18 cellular contexts compared by ENCODE assay signal in the genomic region with DNA sequence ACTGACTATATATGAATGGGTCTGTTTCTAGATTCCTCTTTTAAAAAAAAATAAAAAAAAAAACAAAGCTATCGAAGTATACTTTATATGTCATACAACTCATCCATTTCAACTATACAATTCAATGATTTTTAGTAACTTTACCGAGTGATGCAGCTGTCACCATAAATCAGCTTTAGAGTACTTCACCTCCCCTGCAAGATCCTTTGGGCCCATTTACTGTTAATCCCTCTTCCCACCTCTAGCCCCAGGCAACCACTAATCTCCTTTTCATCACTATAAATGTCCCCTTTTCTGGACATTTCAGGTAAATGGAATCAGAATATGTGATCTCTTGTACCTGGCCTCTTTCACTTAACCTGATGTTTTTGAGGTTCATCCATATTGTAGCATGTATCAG.
DNase-seq lines count a peak whose midpoint lies in the region; ATAC-seq and TF ChIP-seq lines count a peak whose summit lies in the region.
"Had no signal": no experiment of that assay in that cellular context is flagged by ENCODE, and none has a peak within 500 bp of the region (broad histone marks: within the 10 kb centered on the region; RNA-seq: fewer than 3 reads in every experiment).

No MANE protein-coding gene starts in this region.

- TF ChIP-seq CTCF in WERI-Rb-1 (IDR thresholded peaks at IDR 0.05; ENCODE audit: low read depth, low read length), result no peak

- H3K9me3 ChIP-seq in HAP-1, result no peaks in the 10 kb centered on the region
- H3K9me3 ChIP-seq in WERI-Rb-1 (ENCODE audit: severe bottlenecking), result no peaks in the 10 kb centered on the region

- H3K36me3 Mint-ChIP-seq in activated CD4-positive, alpha-beta memory T cell treated with anti-CD3 and anti-CD28 coated beads for 36 hours, result no peaks in the 10 kb centered on the region

- H3K4me3 ChIP-seq in HAP-1, result no peak overlapping the region
- no peak overlapping the region for H3K4me3 ChIP-seq in WERI-Rb-1 (ENCODE audit: low read depth, low read length)
- H3K4me3 ChIP-seq: GM23248 had no signal

- H3K4me1 Mint-ChIP-seq in activated CD4-positive, alpha-beta memory T cell treated with anti-CD3 and anti-CD28 coated beads for 36 hours (ENCODE audit: low read depth), result no peaks in the 10 kb centered on the region

- POLR2A ChIA-PET in HEK293T (lab: Yijun Ruan, JAX), result no interaction called here
- POLR2A ChIA-PET in activated CD4-positive, alpha-beta memory T cell treated with anti-CD3 and anti-CD28 coated beads for 36 hours (lab: Charles Lee), result interaction anchor here (0.7 kb wide), 1 partner anchor 17 kb away, joined by 3 read pairs; no protein-coding TSS in a partner anchor

- H3K36me3 ChIP-seq in HAP-1 (replicated peaks) (no peaks in the 10 kb centered on the region), WERI-Rb-1 (no peaks in the 10 kb centered on the region)

- no peak overlapping the region for H3K27ac ChIP-seq in WERI-Rb-1
- H3K27ac ChIP-seq: GM23248 had no signal

- no peak for ATAC-seq in Right ventricle myocardium inferior
- ATAC-seq in GM18498 (IDR thresholded peaks at IDR 0.05; ENCODE audit: unreplicated experiment), result no peak
- ATAC-seq: HCT116 had no signal

- H3K9me3 Mint-ChIP-seq in activated CD4-positive, alpha-beta memory T cell treated with anti-CD3 and anti-CD28 coated beads for 36 hours, result no peaks in the 10 kb centered on the region
- H3K9me3 Mint-ChIP-seq: CD4-positive, alpha-beta memory T cell had no signal

- in situ Hi-C loops in HAP-1 (cut with MboI; ENCODE audit: low sequenced_read_pairs), result no loop called here

- peaks cover 22% of the 10 kb centered on the region for H3K4me1 ChIP-seq in HAP-1

- DNase-seq in HAP-1 (ENCODE audit: low spot score in 2 of 2) (peak; percentile 60 to 67), HEK293T (ENCODE audit: extremely low spot score) (no peak), NCI-H524 treated with DMSO at 0.1 percent for 48 hours (lab: John Stamatoyannopoulos, UW) (peak; percentile 66), WERI-Rb-1 (peak; percentile 40), Right ventricle myocardium inferior (ENCODE audit: missing footprints) (no peak)
- DNase-seq in activated CD4-positive, alpha-beta memory T cell treated with anti-CD3 and anti-CD28 coated beads for 36 hours, result no peak
- DNase-seq in activated naive CD4-positive, alpha-beta T cell treated with anti-CD3 and anti-CD28 coated beads, Interleukin-2, amount 50 U/mL, for 16 hours, result no peak
- DNase-seq: C1 segment of cervical spinal cord; Calu3; CD4-positive, alpha-beta memory T cell; COR-L47; DMS53; DMS79 treated with DMSO at 0.1 percent for 48 hours; GF-D8; GM23248; H7 had no signal

- intact Hi-C loops in activated CD4-positive, alpha-beta memory T cell treated with anti-CD3 and anti-CD28 coated beads for 36 hours (cut with micrococcal nuclease), result no loop called here
- intact Hi-C loops in Right ventricle myocardium inferior (cut with DNase I), result no loop called here

- H3K27me3 ChIP-seq in HAP-1 (ENCODE audit: low read depth) (0 out of 2 replicates have a peak, but pooled peaks cover 3% of the 10 kb centered on the region), WERI-Rb-1 (ENCODE audit: insufficient read depth, low read depth, severe bottlenecking) (no peaks in the 10 kb centered on the region)

- no peaks in the 10 kb centered on the region for H3K27me3 Mint-ChIP-seq in activated CD4-positive, alpha-beta memory T cell treated with anti-CD3 and anti-CD28 coated beads for 36 hours
- H3K27me3 Mint-ChIP-seq: CD4-positive, alpha-beta memory T cell had no signal

- H3K27ac Mint-ChIP-seq in activated CD4-positive, alpha-beta memory T cell treated with anti-CD3 and anti-CD28 coated beads for 36 hours, result no peak overlapping the region

- CTCF ChIA-PET in HEK293T (lab: Yijun Ruan, JAX), result interaction anchor here (0.7 kb wide), 1 partner anchor 106 kb away, joined by 6 read pairs; no protein-coding TSS in a partner anchor
- CTCF ChIA-PET in activated CD4-positive, alpha-beta memory T cell treated with anti-CD3 and anti-CD28 coated beads for 36 hours (lab: Charles Lee), result no interaction called here

- no peak overlapping the region for H3K4me3 Mint-ChIP-seq in activated CD4-positive, alpha-beta memory T cell treated with anti-CD3 and anti-CD28 coated beads for 36 hours
- H3K4me3 Mint-ChIP-seq: CD4-positive, alpha-beta memory T cell had no signal

TF ChIP-seq in HEK293T, 16 proteins besides CTCF, POLR2A, EP300 and RAD21:
- TF ChIP-seq L3MBTL2 (conservative IDR thresholded peaks at IDR 0.05) (no peak), NFRKB (IDR thresholded peaks at IDR 0.05) (no peak)
- TF ChIP-seq, protein P1, sequence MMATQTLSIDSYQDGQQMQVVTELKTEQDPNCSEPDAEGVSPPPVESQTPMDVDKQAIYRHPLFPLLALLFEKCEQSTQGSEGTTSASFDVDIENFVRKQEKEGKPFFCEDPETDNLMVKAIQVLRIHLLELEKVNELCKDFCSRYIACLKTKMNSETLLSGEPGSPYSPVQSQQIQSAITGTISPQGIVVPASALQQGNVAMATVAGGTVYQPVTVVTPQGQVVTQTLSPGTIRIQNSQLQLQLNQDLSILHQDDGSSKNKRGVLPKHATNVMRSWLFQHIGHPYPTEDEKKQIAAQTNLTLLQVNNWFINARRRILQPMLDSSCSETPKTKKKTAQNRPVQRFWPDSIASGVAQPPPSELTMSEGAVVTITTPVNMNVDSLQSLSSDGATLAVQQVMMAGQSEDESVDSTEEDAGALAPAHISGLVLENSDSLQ (IDR thresholded peaks at IDR 0.05), result peak; percentile 86

Comparison
In these comparisons a context has a peak if more than half of its experiments do, and no peak if none do; other contexts are left out.
1. DNase-seq: peak in HAP-1 (2 of 2), NCI-H524 treated with DMSO at 0.1 percent for 48 hours (single experiment) and WERI-Rb-1 (single experiment); none in HEK293T (single experiment), activated CD4-positive, alpha-beta memory T cell treated with anti-CD3 and anti-CD28 coated beads for 36 hours (single experiment), Right ventricle myocardium inferior (single experiment) and activated naive CD4-positive, alpha-beta T cell treated with anti-CD3 and anti-CD28 coated beads, Interleukin-2, amount 50 U/mL, for 16 hours (single experiment).